In the genomic region with DNA sequence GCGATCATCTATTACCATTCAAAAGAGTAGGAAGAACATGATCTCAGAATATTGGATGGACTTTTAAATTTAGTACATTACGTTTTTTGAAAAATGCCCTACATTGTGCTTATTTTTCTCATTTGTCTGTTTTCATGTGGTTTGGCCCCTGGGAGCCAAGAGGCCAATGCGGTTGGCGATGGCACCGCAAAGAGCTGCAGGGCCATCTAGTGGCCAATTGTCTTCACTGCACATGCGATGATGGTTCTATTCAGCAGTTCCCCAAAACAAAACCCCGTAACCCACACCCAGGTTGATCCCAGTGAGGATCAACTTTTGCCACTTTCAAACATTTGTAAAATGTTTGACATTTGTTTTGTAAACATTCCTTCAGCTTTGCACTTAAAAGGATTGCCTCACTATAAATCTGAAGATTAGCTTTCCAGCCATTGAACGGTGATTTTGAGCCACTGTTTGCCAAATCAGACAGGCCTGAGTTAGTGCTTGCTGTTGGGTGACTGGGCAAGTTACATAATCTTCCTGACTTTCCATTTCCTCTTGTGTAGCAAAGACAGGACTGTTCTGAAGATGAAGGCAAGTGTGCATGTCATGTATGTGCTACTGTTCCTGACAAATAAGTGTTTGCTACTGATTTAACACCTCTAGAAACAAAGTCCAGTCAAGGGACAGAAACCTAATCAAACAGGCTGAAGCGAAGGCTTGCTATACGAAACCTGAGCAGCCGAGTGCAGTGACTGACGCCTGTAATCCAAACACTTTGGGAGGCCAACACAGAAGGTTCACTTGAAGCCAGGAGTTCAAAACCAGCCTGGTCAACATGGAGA, we compare ENCODE assay signal across 8 cellular contexts. TPM values are rescaled to one million over a fixed set of nuclear protein-coding genes. Genes with fewer than 3 reads are reported as not detected.
DNase-seq lines count a peak whose midpoint lies in the region; ATAC-seq, FAIRE-seq and TF ChIP-seq lines count a peak whose summit lies in the region.

No MANE protein-coding gene starts in this region.

- H3K27me3 Mint-ChIP-seq in activated CD4-positive, alpha-beta memory T cell treated with anti-CD3 and anti-CD28 coated beads for 36 hours = no peaks in the 10 kb centered on the region

- H3K27ac Mint-ChIP-seq in activated CD4-positive, alpha-beta memory T cell treated with anti-CD3 and anti-CD28 coated beads for 36 hours = no peak overlapping the region

- H3K36me3 Mint-ChIP-seq in activated CD4-positive, alpha-beta memory T cell treated with anti-CD3 and anti-CD28 coated beads for 36 hours = peaks cover 3% of the 10 kb centered on the region

- CTCF ChIA-PET in activated CD4-positive, alpha-beta memory T cell treated with anti-CD3 and anti-CD28 coated beads for 36 hours (lab: Charles Lee) = interaction anchor here (0.7 to 6.3 kb wide), 31 partner anchors 9 to 810 kb away, joined by 3 to 120 read pairs (median 4); a partner anchor contains a TSS

- H3K9me3 Mint-ChIP-seq in activated CD4-positive, alpha-beta memory T cell treated with anti-CD3 and anti-CD28 coated beads for 36 hours = no peaks in the 10 kb centered on the region

- peak; percentile 70 for DNase-seq in AG10803 (ENCODE audit: low read depth)
- peak; percentile 78 for DNase-seq in GM19239 (ENCODE audit: insufficient read length, low spot score)
- peak; percentile 12 for DNase-seq in NCI-H510A (lab: John Stamatoyannopoulos, UW)
- DNase-seq in activated CD4-positive, alpha-beta memory T cell treated with anti-CD3 and anti-CD28 coated beads for 36 hours = peak; percentile 84
- DNase-seq in effector CD8-positive, alpha-beta T cell (lab: John Stamatoyannopoulos, UW) = peak; percentile 64
- peak; percentile 77 to 83 for DNase-seq in lung microvascular endothelial cell (ENCODE audit: low read depth in 2 of 2)
- DNase-seq in stimulated activated CD4-positive, alpha-beta T cell treated with anti-CD3 and anti-CD28 coated beads, TNF-alpha, amount 100 ng/mL, for 4 hours (ENCODE audit: low read depth in 3 of 3) = peak; percentile 44 to 58 (median 52)

- TF ChIP-seq CTCF in AG10803 (conservative IDR thresholded peaks at IDR 0.05; ENCODE audit: low read length) = peak; percentile 97

- H3K4me1 Mint-ChIP-seq in activated CD4-positive, alpha-beta memory T cell treated with anti-CD3 and anti-CD28 coated beads for 36 hours (ENCODE audit: low read depth) = peaks cover 17% of the 10 kb centered on the region

- POLR2A ChIA-PET in activated CD4-positive, alpha-beta memory T cell treated with anti-CD3 and anti-CD28 coated beads for 36 hours (lab: Charles Lee) = interaction anchor here (1.4 kb wide), 1 partner anchor 30 kb away, joined by 8 read pairs; a partner anchor contains a TSS

- no peak for ATAC-seq in HG02623 (IDR thresholded peaks at IDR 0.05; ENCODE audit: unreplicated experiment)

- peak; percentile 87 for FAIRE-seq in GM19239 (lab: Jason Lieb, UNC)

- H3K4me3 Mint-ChIP-seq in activated CD4-positive, alpha-beta memory T cell treated with anti-CD3 and anti-CD28 coated beads for 36 hours = no peak overlapping the region

- no peak overlapping the region for H3K4me3 ChIP-seq in AG10803 (ENCODE audit: low read length)

- intact Hi-C loops in activated CD4-positive, alpha-beta memory T cell treated with anti-CD3 and anti-CD28 coated beads for 36 hours (cut with micrococcal nuclease) = loop anchor here (1.0 to 2.0 kb wide), 3 partner anchors 39 to 229 kb away; no protein-coding TSS in a partner anchor

RNA-seq across cellular contexts. Expression of a gene that starts 29.2 kb away (rescaled TPM):
- 100 to 1,000 TPM; 128 to 132 TPM for total RNA-seq in activated CD4-positive, alpha-beta memory T cell treated with anti-CD3 and anti-CD28 coated beads for 36 hours
- 53.0 and 105 TPM in 2 replicates for total RNA-seq in lung microvascular endothelial cell

RNA-seq across cellular contexts. Expression of a gene that starts 53.8 kb away (rescaled TPM):
- 1 to 10 TPM; 1.3 to 1.5 TPM for total RNA-seq in activated CD4-positive, alpha-beta memory T cell treated with anti-CD3 and anti-CD28 coated beads for 36 hours
- total RNA-seq in lung microvascular endothelial cell = 1.5 and 2.0 TPM in 2 replicates

RNA-seq across cellular contexts. Expression of a gene that starts 57.1 kb away (rescaled TPM):
- total RNA-seq in activated CD4-positive, alpha-beta memory T cell treated with anti-CD3 and anti-CD28 coated beads for 36 hours = 10 to 100 TPM; 27.7 to 31.6 TPM
- 10.0 and 12.7 TPM in 2 replicates for total RNA-seq in lung microvascular endothelial cell

Comparison
In these comparisons a context has a peak if more than half of its experiments do, and no peak if none do; other contexts are left out.
1. DNase-seq: peak in every context shown above with its lines; median percentile 84 in activated CD4-positive, alpha-beta memory T cell treated with anti-CD3 and anti-CD28 coated beads for 36 hours; 80 in lung microvascular endothelial cell; 78 in GM19239; 70 in AG10803; 64 in effector CD8-positive, alpha-beta T cell; 52 in stimulated activated CD4-positive, alpha-beta T cell treated with anti-CD3 and anti-CD28 coated beads, TNF-alpha, amount 100 ng/mL, for 4 hours; 12 in NCI-H510A.